ENCODE assay signal across 29 cellular contexts in genomic region chr17:1120596-1121441, GRCh38. TPM values are rescaled to one million over a fixed set of nuclear protein-coding genes. Genes with fewer than 3 reads are reported as not detected.
A peak's percentile ranks its signal among the peaks of the same experiment; 100 is the strongest.
DNase-seq lines count a peak whose midpoint lies in the region; ATAC-seq, FAIRE-seq and TF ChIP-seq lines count a peak whose summit lies in the region.
"Had no signal": no experiment of that assay in that cellular context is flagged by ENCODE, and none has a peak within 500 bp of the region (broad histone marks: within the 10 kb centered on the region; RNA-seq: fewer than 3 reads in every experiment).

No MANE protein-coding gene starts in this region.

- H4K91ac ChIP-seq in IMR-90 (ENCODE audit: insufficient read depth, low read depth, low read length) (no peak overlapping the region), H1 (replicated peaks; ENCODE audit: insufficient read length, low read length) (no peak overlapping the region)

- H3K27me3 Mint-ChIP-seq in natural killer cell treated with Interleukin-12 subunit alpha and Interleukin-12 subunit beta and Interleukin-15 and Interleukin-18, amount 100 ng/mL, for 72 hours = no peaks in the 10 kb centered on the region
- H3K27me3 Mint-ChIP-seq: activated naive CD4-positive, alpha-beta T cell treated with anti-CD3 and anti-CD28 coated beads, Interleukin-2, amount 50 U/mL, for 24 hours had no signal

- H3K14ac ChIP-seq in IMR-90 (replicated peaks; ENCODE audit: low read depth, low read length) = no peak overlapping the region
- H3K14ac ChIP-seq in H1 (ENCODE audit: insufficient read length) = no peak overlapping the region

- H3K27ac ChIP-seq in BLaER1 treated with 17β-estradiol and CSF1 and Interleukin-3, amounts not matched to agents 10 nM and 100 nM = no peak overlapping the region
- H3K27ac ChIP-seq in IMR-90 (ENCODE audit: insufficient read depth, low read length) (no peak overlapping the region), H1 (ENCODE audit: low read depth, low read length) (no peak overlapping the region)
- H3K27ac ChIP-seq: C4-2B, esophagus muscularis mucosa, hepatocyte, parathyroid adenoma had no signal

- H3K4me1 Mint-ChIP-seq in natural killer cell treated with Interleukin-12 subunit alpha and Interleukin-12 subunit beta and Interleukin-15 and Interleukin-18, amount 100 ng/mL, for 72 hours (ENCODE audit: low read depth in 2 of 2) = peaks cover 19 to 32% of the 10 kb centered on the region in 2 donors
- H3K4me1 Mint-ChIP-seq: mesothelial cell of epicardium had no signal

- peak overlapping the region in 4 of 11 experiments; percentile 22 to 36 (median 26); a peak in 3 of 22 replicates for H3K9ac ChIP-seq in BLaER1 treated with 17β-estradiol and CSF1 and Interleukin-3, amounts not matched to agents 10 nM and 100 nM
- H3K9ac ChIP-seq in IMR-90 (ENCODE audit: low read depth, low read length) (no peak overlapping the region), H1 (replicated peaks in 1 of 4; ENCODE audit: extremely low read depth in 1 of 4, low read depth in 3 of 4, low read length in 3 of 4) (no peak overlapping the region)
- H3K9ac ChIP-seq: parathyroid adenoma, SK-N-SH had no signal

- H3K79me1 ChIP-seq in IMR-90 (ENCODE audit: low read depth in 1 of 2, low read length in 2 of 2) = peaks cover 2 to 6% of the 10 kb centered on the region in 2 experiments; a peak in 1 of 4 replicates
- H3K79me1 ChIP-seq in H1 (ENCODE audit: low read depth, low read length) = no peaks in the 10 kb centered on the region

- H2BK12ac ChIP-seq in H1 (ENCODE audit: low read depth, low read length) = no peak overlapping the region

- in situ Hi-C loops in IMR-90 (cut with MboI; ENCODE audit: low sequenced_read_pairs) = loop anchor here (10.0 kb wide), 1 partner anchor 54 kb away; the partner anchor contains the start of gene ABR

- H3K27me3 ChIP-seq in BLaER1 treated with 17β-estradiol and CSF1 and Interleukin-3, amounts not matched to agents 10 nM and 100 nM = peaks cover 7 to 27% (median 20%) of the 10 kb centered on the region in 11 experiments; a peak in 16 of 22 replicates
- H3K27me3 ChIP-seq in IMR-90 (ENCODE audit: control insufficient read depth, insufficient read depth, low read length) = no peaks in the 10 kb centered on the region
- H3K27me3 ChIP-seq in H1 (replicated peaks in 1 of 4; ENCODE audit: control insufficient read depth in 3 of 4, extremely low read depth in 1 of 4, insufficient read depth in 3 of 4, low read length in 3 of 4) = peaks cover 0 to 2% (median 0%) of the 10 kb centered on the region in 4 experiments; a peak in 1 of 7 replicates
- H3K27me3 ChIP-seq: esophagus muscularis mucosa, hepatocyte, right atrium auricular region, spleen, upper lobe of left lung had no signal

- TF ChIP-seq CTCF in IMR-90 (conservative IDR thresholded peaks at IDR 0.05; ENCODE audit: low read depth, low read length) = no peak
- TF ChIP-seq CTCF in H1 (IDR thresholded peaks at IDR 0.05; ENCODE audit: control extremely low read depth in 1 of 3, insufficient read depth in 1 of 3, low read depth in 1 of 3, low read length in 3 of 3) = no peak

- H3K27ac Mint-ChIP-seq in natural killer cell treated with Interleukin-12 subunit alpha and Interleukin-12 subunit beta and Interleukin-15 and Interleukin-18, amount 100 ng/mL, for 72 hours = peak overlapping the region; percentile 76 to 94
- H3K27ac Mint-ChIP-seq: activated CD4-positive, alpha-beta T cell treated with anti-CD3 and anti-CD28 coated beads for 36 hours; activated naive CD4-positive, alpha-beta T cell treated with anti-CD3 and anti-CD28 coated beads, Interleukin-2, amount 50 U/mL, for 24 hours; mesothelial cell of epicardium; nephron had no signal

- H3K9me1 ChIP-seq in IMR-90 (ENCODE audit: insufficient read depth, low read length) = peaks cover 4% of the 10 kb centered on the region; the same call in 1 of the 2 replicates

- intact Hi-C loops in IMR-90 (cut with micrococcal nuclease) = no loop called here

- H2AK5ac ChIP-seq in IMR-90 (ENCODE audit: low read depth, low read length) (no peak overlapping the region; the same call in 1 of the 2 replicates), H1 (ENCODE audit: low read depth, low read length) (no peak overlapping the region)

- H4K8ac ChIP-seq in IMR-90 (ENCODE audit: low read depth in 2 of 2, low read length in 2 of 2) (no peak overlapping the region), H1 (ENCODE audit: extremely low read depth, insufficient read depth, low read length) (peak overlapping the region; percentile 68; the same call in 1 of the 2 replicates)

- peaks cover 0 to 58% (median 6%) of the 10 kb centered on the region in 11 experiments; a peak in 12 of 22 replicates for H3K36me3 ChIP-seq in BLaER1 treated with 17β-estradiol and CSF1 and Interleukin-3, amounts not matched to agents 10 nM and 100 nM
- H3K36me3 ChIP-seq in IMR-90 (ENCODE audit: control insufficient read depth, insufficient read depth, low read length) = peaks cover 15% of the 10 kb centered on the region; the same call in 1 of the 2 replicates
- no peaks in the 10 kb centered on the region for H3K36me3 ChIP-seq in H1 (ENCODE audit: control insufficient read depth in 2 of 4, insufficient read depth in 4 of 4, low read length in 3 of 4)

- H3K9me3 ChIP-seq in BLaER1 treated with 17β-estradiol and CSF1 and Interleukin-3, amounts not matched to agents 10 nM and 100 nM (replicated peaks in 1 of 11) = peaks cover 0 to 17% (median 9%) of the 10 kb centered on the region in 11 experiments; a peak in 13 of 22 replicates
- no peaks in the 10 kb centered on the region for H3K9me3 ChIP-seq in IMR-90 (ENCODE audit: control insufficient read depth, insufficient read depth, low read length)
- H3K9me3 ChIP-seq in H1 (ENCODE audit: insufficient read depth in 2 of 2, low read depth in 1 of 2, low read length in 1 of 2) = peaks cover 0 to 4% of the 10 kb centered on the region in 2 experiments; a peak in 1 of 4 replicates
- H3K9me3 ChIP-seq: esophagus muscularis mucosa, right atrium auricular region, SK-N-SH, spleen, upper lobe of left lung had no signal

- no peak overlapping the region for H3K56ac ChIP-seq in IMR-90 (ENCODE audit: extremely low read depth, insufficient read depth, low read length)
- no peak overlapping the region for H3K56ac ChIP-seq in H1 (replicated peaks; ENCODE audit: insufficient read length, low read depth, low read length)

- no peak for TF ChIP-seq EP300 in H1 (IDR thresholded peaks at IDR 0.05; ENCODE audit: borderline replicate concordance in 1 of 2, low read depth in 2 of 2, low read length in 2 of 2)

- no peak overlapping the region for H2AFZ ChIP-seq in IMR-90 (replicated peaks; ENCODE audit: low read length, poor library complexity)
- no peak overlapping the region for H2AFZ ChIP-seq in H1 (ENCODE audit: low read length)
- H2AFZ ChIP-seq: hepatocyte, parathyroid adenoma had no signal

- ATAC-seq in IMR-90 (ENCODE audit: low read depth) (no peak), SK-N-SH treated with all-trans-retinoic acid at 6 μM for 48 hours (no peak)
- peak; percentile 91 to 96 for ATAC-seq in natural killer cell treated with Interleukin-12 subunit alpha and Interleukin-12 subunit beta and Interleukin-15 and Interleukin-18, amount 100 ng/mL, for 72 hours
- ATAC-seq: activated CD4-positive, alpha-beta T cell treated with anti-CD3 and anti-CD28 coated beads for 36 hours; left ventricle myocardium superior had no signal

- POLR2A ChIA-PET in IMR-90 (lab: Charles Lee; ENCODE audit: unreplicated experiment) = no interaction called here
- POLR2A ChIA-PET in H1 (lab: Charles Lee; ENCODE audit: partially characterized antibody) = interaction anchor here (1.2 kb wide), 1 partner anchor 11 kb away, joined by 3 read pairs; no protein-coding TSS in a partner anchor

- no peak for DNase-seq in IMR-90
- no peak for DNase-seq in H1 (ENCODE audit: low read depth in 1 of 2, low spot score in 2 of 2)
- DNase-seq in natural killer cell treated with Interleukin-12 subunit alpha and Interleukin-12 subunit beta and Interleukin-15 and Interleukin-18, amount 100 ng/mL, for 72 hours (ENCODE audit: low spot score) = peak; percentile 85
- DNase-seq in AG08395 (ENCODE audit: low spot score) = no peak
- DNase-seq in NCI-H1092 (lab: John Stamatoyannopoulos, UW) = no peak
- DNase-seq: activated CD4-positive, alpha-beta T cell treated with anti-CD3 and anti-CD28 coated beads for 36 hours; aorta; Calu3; cortex of kidney; foreskin melanocyte; KBM-7; left ventricle myocardium superior; NCI-H1436; NCI-H2107; NCI-H446; NCI-H82; SK-N-SH; spleen; upper lobe of left lung had no signal

- H3K4me3 ChIP-seq in BLaER1 treated with 17β-estradiol and CSF1 and Interleukin-3, amounts not matched to agents 10 nM and 100 nM = no peak overlapping the region
- H3K4me3 ChIP-seq in IMR-90 (ENCODE audit: insufficient read depth, low read depth, low read length) = no peak overlapping the region
- no peak overlapping the region for H3K4me3 ChIP-seq in H1 (ENCODE audit: extremely low read depth in 1 of 4, insufficient read depth in 2 of 4, low read depth in 3 of 4, low read length in 4 of 4)
- H3K4me3 ChIP-seq: esophagus muscularis mucosa, hepatocyte, right atrium auricular region, spleen, upper lobe of left lung had no signal

- H4K5ac ChIP-seq in IMR-90 (ENCODE audit: low read depth, low read length) = no peak overlapping the region
- H4K5ac ChIP-seq in H1 (ENCODE audit: insufficient read length, low read depth, low read length) = no peak overlapping the region

- H3K4me3 Mint-ChIP-seq in natural killer cell treated with Interleukin-12 subunit alpha and Interleukin-12 subunit beta and Interleukin-15 and Interleukin-18, amount 100 ng/mL, for 72 hours = peak overlapping the region; percentile 62
- H3K4me3 Mint-ChIP-seq: activated CD4-positive, alpha-beta T cell treated with anti-CD3 and anti-CD28 coated beads for 36 hours; activated naive CD4-positive, alpha-beta T cell treated with anti-CD3 and anti-CD28 coated beads, Interleukin-2, amount 50 U/mL, for 24 hours; mesothelial cell of epicardium; nephron had no signal

- H2BK15ac ChIP-seq in IMR-90 (ENCODE audit: low read depth, low read length) (no peak overlapping the region), H1 (ENCODE audit: low read length) (no peak overlapping the region)

- TF ChIP-seq RAD21 in IMR-90 (IDR thresholded peaks at IDR 0.05; ENCODE audit: low read length) (no peak), H1 (IDR thresholded peaks at IDR 0.05 in 1 of 2, conservative IDR thresholded peaks at IDR 0.05 in 1 of 2; ENCODE audit: low read depth in 2 of 2, low read length in 2 of 2) (no peak)

- H3K23me2 ChIP-seq in H1 (ENCODE audit: low read depth, low read length) = no peaks in the 10 kb centered on the region

- FAIRE-seq in H1 (lab: Jason Lieb, UNC) = no peak

- H2BK20ac ChIP-seq in IMR-90 (ENCODE audit: low read depth, low read length) (no peak overlapping the region), H1 (ENCODE audit: low read length) (no peak overlapping the region)

- H3K18ac ChIP-seq in IMR-90 (ENCODE audit: low read depth, low read length) = no peak overlapping the region
- H3K18ac ChIP-seq in H1 (ENCODE audit: extremely low read depth, low read length) = no peak overlapping the region

- peak overlapping the region; percentile 50 for H2AK9ac ChIP-seq in IMR-90 (replicated peaks; ENCODE audit: low read depth, low read length, poor library complexity)

- peaks cover 45 to 55% (median 48%) of the 10 kb centered on the region in 10 experiments for H3K4me1 ChIP-seq in BLaER1 treated with 17β-estradiol and CSF1 and Interleukin-3, amounts not matched to agents 10 nM and 100 nM
- H3K4me1 ChIP-seq in IMR-90 (ENCODE audit: control insufficient read depth, insufficient read depth, low read length) (no peaks in the 10 kb centered on the region; the same call in 1 of the 2 replicates), H1 (replicated peaks in 1 of 4; ENCODE audit: control insufficient read depth in 3 of 4, insufficient read depth in 4 of 4, low read length in 3 of 4) (peaks cover 0 to 7% (median 4%) of the 10 kb centered on the region in 4 experiments; a peak in 5 of 7 replicates)
- H3K4me1 ChIP-seq: parathyroid adenoma had no signal

- H3K23ac ChIP-seq in IMR-90 (ENCODE audit: low read depth, low read length) (no peak overlapping the region), H1 (ENCODE audit: insufficient read length) (no peak overlapping the region)

- no peaks in the 10 kb centered on the region for H3K79me2 ChIP-seq in H1 (ENCODE audit: control insufficient read depth in 1 of 2, insufficient read depth in 2 of 2, low read length in 2 of 2)
- H3K79me2 ChIP-seq: hepatocyte had no signal

- dilution Hi-C loops in IMR-90 (cut with HindIII; ENCODE audit: low sequenced_read_pairs, unreplicated experiment) = no loop called here

- no peak overlapping the region for H3K4ac ChIP-seq in IMR-90 (ENCODE audit: low read depth, low read length)
- H3K4ac ChIP-seq in H1 (replicated peaks; ENCODE audit: insufficient read length, low read depth, low read length) = no peak overlapping the region

- H2BK120ac ChIP-seq in IMR-90 (ENCODE audit: low read depth, low read length) (no peak overlapping the region), H1 (replicated peaks; ENCODE audit: low read depth, low read length) (no peak overlapping the region)

- H3K36me3 Mint-ChIP-seq in natural killer cell treated with Interleukin-12 subunit alpha and Interleukin-12 subunit beta and Interleukin-15 and Interleukin-18, amount 100 ng/mL, for 72 hours = no peaks in the 10 kb centered on the region
- H3K36me3 Mint-ChIP-seq: activated naive CD4-positive, alpha-beta T cell treated with anti-CD3 and anti-CD28 coated beads, Interleukin-2, amount 50 U/mL, for 24 hours had no signal

- peak overlapping the region in 7 of 11 experiments; percentile 80 to 99 (median 92); a peak in 11 of 22 replicates for H3K4me2 ChIP-seq in BLaER1 treated with 17β-estradiol and CSF1 and Interleukin-3, amounts not matched to agents 10 nM and 100 nM
- H3K4me2 ChIP-seq in IMR-90 (ENCODE audit: low read depth, low read length) (no peak overlapping the region), H1 (ENCODE audit: insufficient read depth in 1 of 2, low read depth in 2 of 2, low read length in 2 of 2) (no peak overlapping the region)
- H3K4me2 ChIP-seq: hepatocyte, SK-N-SH had no signal

- peaks cover 52 to 86% (median 65%) of the 10 kb centered on the region in 11 experiments for H4K20me1 ChIP-seq in BLaER1 treated with 17β-estradiol and CSF1 and Interleukin-3, amounts not matched to agents 10 nM and 100 nM
- H4K20me1 ChIP-seq in IMR-90 (ENCODE audit: insufficient read depth, low read length) = peaks cover 17% of the 10 kb centered on the region
- peaks cover 0 to 2% of the 10 kb centered on the region in 2 experiments for H4K20me1 ChIP-seq in H1 (replicated peaks in 1 of 2; ENCODE audit: control insufficient read depth in 1 of 2, insufficient read depth in 2 of 2, low read length in 2 of 2)

- no TSS peak for BruUV-seq in IMR-90 (replicated peaks; lab: Mats Ljungman, UMichigan)

- CTCF ChIA-PET in IMR-90 (lab: Yijun Ruan, JAX) (interaction anchor here (1.8 kb wide), 1 partner anchor 67 kb away, joined by 11 read pairs; no protein-coding TSS in a partner anchor), H1 (lab: Charles Lee; ENCODE audit: partially characterized antibody) (interaction anchor here (1.3 to 8.5 kb wide), 6 partner anchors 17 to 139 kb away, joined by 3 to 178 read pairs (median 11); no protein-coding TSS in a partner anchor)

- no peaks in the 10 kb centered on the region for H3K9me3 Mint-ChIP-seq in natural killer cell treated with Interleukin-12 subunit alpha and Interleukin-12 subunit beta and Interleukin-15 and Interleukin-18, amount 100 ng/mL, for 72 hours
- H3K9me3 Mint-ChIP-seq: activated naive CD4-positive, alpha-beta T cell treated with anti-CD3 and anti-CD28 coated beads, Interleukin-2, amount 50 U/mL, for 24 hours; mesothelial cell of epicardium; nephron had no signal

- WGBS in IMR-90 (ENCODE audit: extremely low coverage in 2 of 2, insufficient read length in 1 of 2), 2 experiments = 100% methylated on average over 1 of the region's 12 CpGs; no CpG with 5 or more reads in 1 of the 2 experiments
- WGBS in H1 (ENCODE audit: extremely low coverage in 1 of 2, insufficient coverage in 1 of 2, insufficient read length in 1 of 2, insufficient replicate concordance in 2 of 2, low coverage in 1 of 2, low lambda C conversion rate in 2 of 2, missing lambda C conversion rate in 1 of 2), 2 experiments = 92% methylated on average over 12 of the region's 12 CpGs; no CpG with 5 or more reads in 1 of the 2 experiments

- no peak for TF ChIP-seq POLR2A in IMR-90 (IDR thresholded peaks at IDR 0.05; ENCODE audit: low read depth, low read length)
- TF ChIP-seq POLR2A in H1 (IDR thresholded peaks at IDR 0.05; ENCODE audit: control extremely low read depth in 1 of 2, low read depth in 2 of 2, low read length in 2 of 2) = no peak

- no peak overlapping the region for H2BK5ac ChIP-seq in IMR-90 (ENCODE audit: low read depth, low read length, poor library complexity, severe bottlenecking)
- no peak overlapping the region; the same call in 1 of the 2 replicates for H2BK5ac ChIP-seq in H1 (ENCODE audit: low read depth, low read length)

RNA-seq across cellular contexts. Expression of gene ABR, which starts 59.0 kb away (rescaled TPM):
- 24.7 and 28.3 TPM in 2 replicates for total RNA-seq in IMR-90 (2012; rRNA removed)
- polyA plus RNA-seq in IMR-90 (2012; rRNA removed) (79.7 and 111 TPM in 2 replicates), H1 (2011; rRNA removed) (47.2 and 68.0 TPM in 2 replicates)
- 97.0 and 129 TPM in 2 replicates for polyA plus RNA-seq in IMR-90 (2012; cell fraction: cytosol; rRNA removed)
- polyA plus RNA-seq in IMR-90 (2012; cell fraction: nucleus; rRNA removed; ENCODE audit: low replicate concordance) = 96.8 and 177 TPM in 2 replicates
- total RNA-seq in H1 (2021; fragmentation: NEBNext Ultra II Directional; extraction: Animal tissue kit (Norgen Biotek cat#: 25700)) = 41.4 and 44.8 TPM in 2 replicates
- polyA plus RNA-seq in H1 (2011; cell fraction: cytosol; rRNA removed) = 42.5 TPM
- 102 TPM for polyA plus RNA-seq in H1 (2011; cell fraction: nucleus; rRNA removed)
- polyA plus RNA-seq in H1 (2012, experiment 1 of 2) = 25.2 to 40.6 TPM (median 35.7 TPM) in 4 replicates
- 13.2 TPM for polyA plus RNA-seq in H1 (2012, experiment 2 of 2)
- 21.3 TPM for polyA plus RNA-seq in H1 (2013, experiment 1 of 2)
- 20.9 TPM for polyA plus RNA-seq in H1 (2013, experiment 2 of 2)
- 25.8 and 37.2 TPM in 2 replicates for polyA minus RNA-seq in H1 (2011; rRNA and poly(A)+ RNA removed)
- 27.9 TPM for polyA minus RNA-seq in H1 (2011; cell fraction: cytosol; rRNA and poly(A)+ RNA removed)
- 34.7 TPM for polyA minus RNA-seq in H1 (2011; cell fraction: nucleus; rRNA and poly(A)+ RNA removed)
- 10 to 100 TPM; 79.1 to 80.5 TPM for total RNA-seq in natural killer cell treated with Interleukin-12 subunit alpha and Interleukin-12 subunit beta and Interleukin-15 and Interleukin-18, amount 100 ng/mL, for 72 hours

Comparison
In these comparisons a context has a peak if more than half of its experiments do, and no peak if none do; other contexts are left out.
1. H3K4me2 ChIP-seq: peak in BLaER1 treated with 17β-estradiol and CSF1 and Interleukin-3, amounts not matched to agents 10 nM and 100 nM (7 of 11); none in IMR-90 (single experiment) and H1 (0 of 2).
2. ATAC-seq: peak in natural killer cell treated with Interleukin-12 subunit alpha and Interleukin-12 subunit beta and Interleukin-15 and Interleukin-18, amount 100 ng/mL, for 72 hours (2 of 2); none in IMR-90 (single experiment) and SK-N-SH treated with all-trans-retinoic acid at 6 μM for 48 hours (single experiment).